ENCODE assay signal across 17 cellular contexts in the genomic region with DNA sequence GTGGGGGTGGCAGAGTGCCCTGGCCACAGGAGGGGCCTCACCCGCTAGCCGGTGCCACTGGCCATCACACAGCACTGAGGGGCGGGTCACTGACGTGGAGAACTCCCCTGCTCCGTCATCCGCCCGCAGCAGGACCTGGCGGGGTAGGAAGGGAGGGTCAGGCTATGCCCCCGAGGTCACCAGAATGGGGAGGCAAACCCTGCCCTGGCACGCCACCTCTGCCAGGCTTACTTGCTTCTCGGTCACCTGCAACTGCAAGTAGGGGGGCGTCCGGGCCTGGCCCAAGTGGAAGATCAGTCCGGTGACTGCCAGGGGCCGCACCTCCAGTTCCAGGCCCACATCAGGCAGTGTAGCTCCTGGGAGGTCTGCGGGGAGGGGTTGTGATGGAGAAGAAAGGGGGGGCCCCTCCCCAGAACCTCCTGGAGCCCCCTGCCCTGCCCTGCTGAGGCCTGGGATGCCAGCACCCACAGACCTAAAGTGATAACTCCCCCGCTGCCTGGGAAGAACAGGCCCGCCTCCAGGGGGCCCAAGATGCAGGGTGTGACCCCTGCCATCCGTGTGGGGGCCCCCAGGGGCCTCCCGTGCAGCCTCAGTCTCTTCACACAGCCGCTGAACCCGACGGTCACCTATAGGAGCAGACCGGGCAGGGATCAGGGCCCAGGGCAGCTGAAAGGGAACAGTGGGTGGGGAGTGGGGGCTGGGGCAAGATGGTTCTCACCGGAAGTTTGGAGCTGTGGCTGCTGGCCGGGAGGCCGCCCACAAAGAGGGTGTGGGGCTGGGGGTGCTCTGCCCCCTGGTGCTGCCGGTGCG.
"Had no signal": no experiment of that assay in that cellular context is flagged by ENCODE, and none has a peak within 500 bp of the region (broad histone marks: within the 10 kb centered on the region; RNA-seq: fewer than 3 reads in every experiment).

No MANE protein-coding gene starts in this region.

- DNase-seq: activated CD4-positive, alpha-beta T cell treated with anti-CD3 and anti-CD28 coated beads for 4 hours; activated CD8-positive, alpha-beta memory T cell treated with anti-CD3 and anti-CD28 coated beads, Interleukin-2, amount 50 U/mL, for 4 hours; activated CD8-positive, alpha-beta T cell treated with anti-CD3 and anti-CD28 coated beads for 36 hours; activated naive CD4-positive, alpha-beta T cell; activated naive CD8-positive, alpha-beta T cell treated with anti-CD3 and anti-CD28 coated beads, Interleukin-2, amount 50 U/mL, for 24 hours; foreskin keratinocyte; heart right ventricle; left ventricle myocardium inferior; nephron progenitor cell; retina; small intestine; trophoblast cell had no signal

- H3K9me3 ChIP-seq: ascending aorta, heart right ventricle, left ventricle myocardium inferior had no signal

- H3K9me3 Mint-ChIP-seq: activated CD8-positive, alpha-beta T cell treated with anti-CD3 and anti-CD28 coated beads for 36 hours; activated naive CD8-positive, alpha-beta T cell treated with anti-CD3 and anti-CD28 coated beads, Interleukin-2, amount 50 U/mL, for 24 hours; activated T-helper 1 cell treated with anti-CD3 and anti-CD28 coated beads, Interleukin-12 subunit alpha, Interleukin-12 subunit beta, Interleukin-2, Interleukin-4 antibody, amounts not matched to agents 30 ng/mL and 10 ng/mL and 1 ng/mL, durations not matched to agents 14 hours and 24 hours and 36 hours; nephron progenitor cell; stimulated activated memory B cell treated with anti-CD40 and anti-IgM and Interleukin-4, amounts not matched to agents 10 μg/mL and 1 μg/mL and 100 μg/mL, for 72 hours had no signal

- H3K27me3 Mint-ChIP-seq: activated CD8-positive, alpha-beta T cell treated with anti-CD3 and anti-CD28 coated beads for 36 hours; activated naive CD8-positive, alpha-beta T cell treated with anti-CD3 and anti-CD28 coated beads, Interleukin-2, amount 50 U/mL, for 24 hours; stimulated activated memory B cell treated with anti-CD40 and anti-IgM and Interleukin-4, amounts not matched to agents 10 μg/mL and 1 μg/mL and 100 μg/mL, for 72 hours had no signal

- H3K27me3 ChIP-seq: ascending aorta, dorsolateral prefrontal cortex, foreskin keratinocyte, heart right ventricle had no signal

- H3K4me3 Mint-ChIP-seq: activated CD8-positive, alpha-beta T cell treated with anti-CD3 and anti-CD28 coated beads for 36 hours; activated naive CD8-positive, alpha-beta T cell treated with anti-CD3 and anti-CD28 coated beads, Interleukin-2, amount 50 U/mL, for 24 hours; activated T-helper 1 cell treated with anti-CD3 and anti-CD28 coated beads, Interleukin-12 subunit alpha, Interleukin-12 subunit beta, Interleukin-2, Interleukin-4 antibody, amounts not matched to agents 30 ng/mL and 10 ng/mL and 1 ng/mL, durations not matched to agents 14 hours and 24 hours and 36 hours; nephron progenitor cell; stimulated activated memory B cell treated with anti-CD40 and anti-IgM and Interleukin-4, amounts not matched to agents 10 μg/mL and 1 μg/mL and 100 μg/mL, for 72 hours had no signal

- H3K27ac ChIP-seq: ascending aorta, foreskin keratinocyte, heart right ventricle, left ventricle myocardium inferior, VCaP had no signal

- H3K4me3 ChIP-seq: ascending aorta, dorsolateral prefrontal cortex, heart right ventricle, left ventricle myocardium inferior had no signal

- H3K27ac Mint-ChIP-seq: activated CD8-positive, alpha-beta T cell treated with anti-CD3 and anti-CD28 coated beads for 36 hours; activated naive CD8-positive, alpha-beta T cell treated with anti-CD3 and anti-CD28 coated beads, Interleukin-2, amount 50 U/mL, for 24 hours; activated T-helper 1 cell treated with anti-CD3 and anti-CD28 coated beads, Interleukin-12 subunit alpha, Interleukin-12 subunit beta, Interleukin-2, Interleukin-4 antibody, amounts not matched to agents 30 ng/mL and 10 ng/mL and 1 ng/mL, durations not matched to agents 14 hours and 24 hours and 36 hours; nephron progenitor cell; stimulated activated memory B cell treated with anti-CD40 and anti-IgM and Interleukin-4, amounts not matched to agents 10 μg/mL and 1 μg/mL and 100 μg/mL, for 72 hours had no signal
